In the genomic region with DNA sequence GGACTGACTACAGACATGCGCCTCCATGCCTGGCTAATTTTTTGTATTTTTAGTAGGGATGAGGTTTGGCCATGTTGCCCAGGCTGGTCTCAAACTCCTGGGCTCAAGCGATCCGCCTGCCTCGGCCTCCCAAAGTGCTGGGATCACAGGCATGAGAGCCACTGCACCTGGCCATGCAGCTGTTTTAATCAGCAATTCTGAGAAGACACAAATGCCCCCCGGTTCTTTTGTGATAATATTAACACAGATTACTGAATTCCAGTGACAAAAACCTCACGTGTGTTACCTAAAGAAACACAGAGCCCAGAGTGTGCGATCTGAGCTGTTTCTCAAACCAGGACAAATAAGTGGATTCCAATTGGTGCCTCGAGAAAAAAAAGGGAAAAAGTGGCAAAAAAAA, we compare ENCODE assay signal across 19 cellular contexts. TPM values are rescaled to one million over a fixed set of nuclear protein-coding genes. Genes with fewer than 3 reads are reported as not detected.
DNase-seq lines count a peak whose midpoint lies in the region; FAIRE-seq and TF ChIP-seq lines count a peak whose summit lies in the region.
"Had no signal": no experiment of that assay in that cellular context is flagged by ENCODE, and none has a peak within 500 bp of the region (broad histone marks: within the 10 kb centered on the region; RNA-seq: fewer than 3 reads in every experiment).

No MANE protein-coding gene starts in this region.

- H2BK120ac ChIP-seq in H9 (ENCODE audit: low read depth, low read length, poor library complexity, severe bottlenecking): no peak overlapping the region

- H3K9me3 ChIP-seq in H9 (ENCODE audit: control insufficient read depth, low read depth, low read length): no peaks in the 10 kb centered on the region
- peaks cover 0 to 10% (median 2%) of the 10 kb centered on the region in 8 donors for H3K9me3 ChIP-seq in spleen
- H3K9me3 ChIP-seq: HAP-1 had no signal

- H3T11ph ChIP-seq in H9 (ENCODE audit: low read length): no peak overlapping the region

- H3K23ac ChIP-seq in H9 (ENCODE audit: insufficient read length, low read depth, low read length): no peak overlapping the region

- H3K36me3 Mint-ChIP-seq in H9 (ENCODE audit: insufficient read depth in 1 of 3, low read depth in 3 of 3) (peaks cover 27 to 48% (median 41%) of the 10 kb centered on the region in 3 experiments), brain (peaks cover 54% of the 10 kb centered on the region), nephron (ENCODE audit: low read depth) (peaks cover 54% of the 10 kb centered on the region)

- no peak overlapping the region for H3K18ac ChIP-seq in H9 (ENCODE audit: insufficient read length, low read depth, low read length)

- H3K4me1 ChIP-seq in H9 (ENCODE audit: insufficient read depth, low read length): peaks cover 3% of the 10 kb centered on the region
- no peaks in the 10 kb centered on the region for H3K4me1 ChIP-seq in spleen
- H3K4me1 ChIP-seq: HAP-1 had no signal

- H3K27me3 Mint-ChIP-seq in H9 (ENCODE audit: low read depth): no peaks in the 10 kb centered on the region
- peaks cover 4% of the 10 kb centered on the region for H3K27me3 Mint-ChIP-seq in brain
- H3K27me3 Mint-ChIP-seq in nephron (ENCODE audit: low read depth): no peaks in the 10 kb centered on the region
- H3K27me3 Mint-ChIP-seq: CD4-positive, alpha-beta memory T cell had no signal

- no peak overlapping the region for H4K5ac ChIP-seq in H9 (ENCODE audit: insufficient read length, low read depth, low read length)

- H4K8ac ChIP-seq in H9 (replicated peaks; ENCODE audit: insufficient read length, low read depth, low read length): no peak overlapping the region

- H3K56ac ChIP-seq in H9 (ENCODE audit: insufficient read length, low read depth, low read length): no peak overlapping the region

- no peak overlapping the region for H3K14ac ChIP-seq in H9 (ENCODE audit: insufficient read depth, low read length)

- peaks cover 0 to 57% (median 23%) of the 10 kb centered on the region in 6 donors for H3K36me3 ChIP-seq in spleen

- peaks cover 12% of the 10 kb centered on the region; the same call in 1 of the 2 replicates for H3K79me2 ChIP-seq in H9 (ENCODE audit: insufficient read depth, low read length)

- H3K27ac ChIP-seq in H9 (ENCODE audit: insufficient read length, low read depth, low read length) (no peak overlapping the region), spleen (no peak overlapping the region)

- no peak overlapping the region for H2BK12ac ChIP-seq in H9 (ENCODE audit: insufficient read length, low read depth, low read length)

- WGBS in H9 (ENCODE audit: extremely low coverage, insufficient read length, low lambda C conversion rate): no CpG with 5 or more reads among the region's 8 CpGs
- 89 to 98% (median 93%) methylated on average over 8 of the region's 8 CpGs for WGBS in spleen, 5 donors

- H3K4me3 ChIP-seq in spleen: no peak overlapping the region
- H3K4me3 ChIP-seq: HAP-1 had no signal

- no peak for FAIRE-seq in HTR-8/SVneo (lab: Jason Lieb, UNC)
- FAIRE-seq: GM19239 had no signal

- no peaks in the 10 kb centered on the region for H3K27me3 ChIP-seq in H9 (ENCODE audit: insufficient read depth, low read length)
- no peaks in the 10 kb centered on the region for H3K27me3 ChIP-seq in spleen (replicated peaks in 1 of 7)

- peaks cover 5% of the 10 kb centered on the region for H4K20me1 ChIP-seq in H9 (ENCODE audit: control insufficient read depth, insufficient read depth, insufficient read length)

- no peak for TF ChIP-seq POLR2A in spleen (IDR thresholded peaks at IDR 0.05)

- H2BK20ac ChIP-seq in H9 (ENCODE audit: low read depth, low read length, poor library complexity, severe bottlenecking): no peak overlapping the region

- no peak overlapping the region for H2AFZ ChIP-seq in H9 (ENCODE audit: low read length)

- H3K9ac ChIP-seq in H9 (ENCODE audit: extremely low read depth, insufficient read length, low read length): no peak overlapping the region

- no peak overlapping the region for H4K91ac ChIP-seq in H9 (ENCODE audit: insufficient read length, low read depth, low read length)

- peaks cover 7 to 8% of the 10 kb centered on the region in 2 experiments for H3K9me3 Mint-ChIP-seq in H9
- peaks cover 0 to 19% (median 7%) of the 10 kb centered on the region in 5 experiments for H3K9me3 Mint-ChIP-seq in brain
- peaks cover 2% of the 10 kb centered on the region for H3K9me3 Mint-ChIP-seq in nephron

- no peak overlapping the region for H2AK5ac ChIP-seq in H9 (ENCODE audit: insufficient read length, low read length)

- no peak overlapping the region for H3K4me2 ChIP-seq in H9 (ENCODE audit: insufficient read depth, insufficient read length, low read length)

- H2BK15ac ChIP-seq in H9 (ENCODE audit: low read depth, low read length): no peak overlapping the region

- DNase-seq in H9 (no peak), spleen (peak; percentile 24), NCI-H2227 treated with DMSO at 0.1 percent for 48 hours (lab: John Stamatoyannopoulos, UW) (no peak), HTR-8/SVneo (ENCODE audit: insufficient read length, low spot score) (no peak), medulla oblongata (ENCODE audit: extremely low spot score) (no peak), SIG-M5 (lab: John Stamatoyannopoulos, UW) (no peak)
- DNase-seq: Calu3; CD4-positive, alpha-beta memory T cell; DMS79; KBM-7; MV-4-11; NCI-H1417 treated with DMSO at 0.1 percent for 48 hours; NCI-H1930; NCI-H510A treated with DMSO at 0.1 percent for 48 hours; NCI-H82 had no signal

- no peak overlapping the region for H2BK5ac ChIP-seq in H9 (ENCODE audit: insufficient read length, low read length)

- H3K4me3 Mint-ChIP-seq in H9 (no peak overlapping the region), brain (peak overlapping the region in 1 of 5 experiments; percentile 23), nephron (no peak overlapping the region)
- H3K4me3 Mint-ChIP-seq: CD4-positive, alpha-beta memory T cell had no signal

- peak overlapping the region; percentile 50 to 98 (median 90); a peak in 6 of 7 replicates for H3K27ac Mint-ChIP-seq in H9
- H3K27ac Mint-ChIP-seq in brain: peak overlapping the region in 3 of 5 experiments; percentile 26 to 66 (median 48)
- peak overlapping the region in 2 of 3 experiments; percentile 58 to 98 for H3K27ac Mint-ChIP-seq in nephron
- H3K27ac Mint-ChIP-seq: CD4-positive, alpha-beta memory T cell had no signal

- intact Hi-C loops in spleen (cut with DNase I; ENCODE audit: low total_unique reads): no loop called here

- H3K79me1 ChIP-seq in H9 (ENCODE audit: insufficient read depth, low read depth, low read length, poor library complexity, severe bottlenecking): no peaks in the 10 kb centered on the region

- no peak overlapping the region for H3K4ac ChIP-seq in H9 (ENCODE audit: low read depth, low read length)

- H3K4me1 Mint-ChIP-seq in H9 (peaks cover 33 to 42% of the 10 kb centered on the region in 2 experiments), brain (peaks cover 36% of the 10 kb centered on the region), nephron (peaks cover 29% of the 10 kb centered on the region)

- TF ChIP-seq CTCF in H9 (conservative IDR thresholded peaks at IDR 0.05) (no peak), brain (conservative IDR thresholded peaks at IDR 0.05) (no peak), nephron (IDR thresholded peaks at IDR 0.05; ENCODE audit: unreplicated experiment in 3 of 3) (no peak), spleen (IDR thresholded peaks at IDR 0.05 in 8 of 11, conservative IDR thresholded peaks at IDR 0.05 in 3 of 11) (no peak)

- no peaks in the 10 kb centered on the region for H3K23me2 ChIP-seq in H9 (ENCODE audit: insufficient read length, low read depth, low read length, poor library complexity, severe bottlenecking)

RNA-seq across cellular contexts. Expression of a gene that starts 17.4 kb away (rescaled TPM):
- total RNA-seq in H9 (2021): 42.3 and 44.0 TPM in 2 replicates
- polyA plus RNA-seq in brain (ENCODE audit: insufficient read depth, low read depth, low replicate concordance): 18.1 TPM
- 10 to 100 TPM; 18.7 to 29.6 (median 26.6) TPM for total RNA-seq in spleen
- 1 to 10 TPM; 5.5 to 9.2 (median 6.6) TPM for polyA plus RNA-seq in spleen

RNA-seq across cellular contexts. Expression of a gene that starts 17.4 kb away (rescaled TPM):
- total RNA-seq in H9 (2021) (61.1 and 63.8 TPM in 2 replicates), spleen (10 to 100 TPM; 39.2 to 65.7 (median 45.1) TPM)
- polyA plus RNA-seq in brain (ENCODE audit: insufficient read depth, low read depth, low replicate concordance) (21.2 TPM), spleen (10 to 100 TPM; 11.3 to 24.2 (median 14.5) TPM)
